1 cellular context compared by ENCODE assay signal in genomic region chr21:36917487-36918158, GRCh38.
TF ChIP-seq lines count a peak whose summit lies in the region.

No MANE protein-coding gene starts in this region.

TF ChIP-seq in GM23338, 12 proteins besides CTCF, POLR2A, EP300 and RAD21 (continued from another document):
- TF ChIP-seq ZNF462 (CRISPR knock-in tag; IDR thresholded peaks at IDR 0.05) (no peak), REST (IDR thresholded peaks at IDR 0.05; ENCODE audit: unreplicated experiment) (no peak), ETS1 (IDR thresholded peaks at IDR 0.05) (no peak), ZNF331 (CRISPR knock-in tag; IDR thresholded peaks at IDR 0.05; ENCODE audit: low read depth) (no peak), EZH2 (IDR thresholded peaks at IDR 0.05; ENCODE audit: low read depth, unreplicated experiment) (no peak), STAT1 (IDR thresholded peaks at IDR 0.05; ENCODE audit: unreplicated experiment) (no peak)
